ENCODE assay signal across 1 cellular context in genomic region chr2:85551698-85552678, GRCh38.
TF ChIP-seq lines count a peak whose summit lies in the region.

No MANE protein-coding gene starts in this region.

TF ChIP-seq in K562, 482 proteins besides CTCF, POLR2A, EP300 and RAD21 (continued from another document and continues in another):
- TF ChIP-seq MXD1 (CRISPR knock-in tag; IDR thresholded peaks at IDR 0.05; ENCODE audit: borderline replicate concordance, poor library complexity, severe bottlenecking), result no peak
- TF ChIP-seq ZNF316 (IDR thresholded peaks at IDR 0.05), result peak; percentile 78
- TF ChIP-seq ZBTB12 (CRISPR knock-in tag; IDR thresholded peaks at IDR 0.05), result no peak
- no peak for TF ChIP-seq ZBTB40 (IDR thresholded peaks at IDR 0.05)
- no peak for TF ChIP-seq ZBTB40 (CRISPR knock-in tag; IDR thresholded peaks at IDR 0.05)
- TF ChIP-seq ZNF121 (CRISPR knock-in tag; conservative IDR thresholded peaks at IDR 0.05), result no peak
- no peak for TF ChIP-seq RFX5 (IDR thresholded peaks at IDR 0.05; ENCODE audit: low read depth, low read length)
- no peak for TF ChIP-seq MNT (conservative IDR thresholded peaks at IDR 0.05)
- TF ChIP-seq HBP1 (CRISPR knock-in tag; IDR thresholded peaks at IDR 0.05), result no peak
- no peak for TF ChIP-seq NFATC3 (IDR thresholded peaks at IDR 0.05)
- peak; percentile 26; the same call in 1 of the 2 replicates for TF ChIP-seq ATF7 (IDR thresholded peaks at IDR 0.05)
- TF ChIP-seq EGR1 (conservative IDR thresholded peaks at IDR 0.05), result no peak
- peak; percentile 45; the same call in 1 of the 2 replicates for TF ChIP-seq ZNF592 (IDR thresholded peaks at IDR 0.05)
- TF ChIP-seq GATAD2A (IDR thresholded peaks at IDR 0.05), result no peak
- TF ChIP-seq KLF16 (IDR thresholded peaks at IDR 0.05), result peak; percentile 50; the same call in 1 of the 2 replicates
- no peak for TF ChIP-seq CHD4 (IDR thresholded peaks at IDR 0.05; ENCODE audit: insufficient read depth, insufficient replicate concordance, low read depth, low read length, poor library complexity, severe bottlenecking)
- TF ChIP-seq ATF3 (IDR thresholded peaks at IDR 0.05), result peak; percentile 31; the same call in 1 of the 2 replicates
- no peak for TF ChIP-seq ATF3 (CRISPR knock-in tag; conservative IDR thresholded peaks at IDR 0.05)
- TF ChIP-seq ARNT (IDR thresholded peaks at IDR 0.05), result peak in 1 of 2 experiments; percentile 50; a peak in 1 of 4 replicates
- no peak for TF ChIP-seq SOX6 (IDR thresholded peaks at IDR 0.05)
- peak; percentile 88 for TF ChIP-seq ARID2 (IDR thresholded peaks at IDR 0.05)
